9 cellular contexts compared by ENCODE assay signal in genomic region chr6:37172991-37173572, GRCh38. TPM values are rescaled to one million over a fixed set of nuclear protein-coding genes. Genes with fewer than 3 reads are reported as not detected.
DNase-seq lines count a peak whose midpoint lies in the region; ATAC-seq, FAIRE-seq and TF ChIP-seq lines count a peak whose summit lies in the region.
"Had no signal": no experiment of that assay in that cellular context is flagged by ENCODE, and none has a peak within 500 bp of the region (broad histone marks: within the 10 kb centered on the region; RNA-seq: fewer than 3 reads in every experiment).

No MANE protein-coding gene starts in this region.

- FAIRE-seq in GM19239 (lab: Jason Lieb, UNC) = no peak

- no peak for ATAC-seq in GM23338
- no peak for ATAC-seq in activated B cell treated with CpG ODN at 0.5 μM for 24 hours (ENCODE audit: low read depth)
- no peak for ATAC-seq in stimulated activated effector memory CD8-positive, alpha-beta T cell treated with anti-CD3 and anti-CD28 coated beads, Interleukin-12 subunit alpha, Interleukin-12 subunit beta, amount 100 ng/mL, for 72 hours
- ATAC-seq in GM21529 (IDR thresholded peaks at IDR 0.05; ENCODE audit: unreplicated experiment) = no peak

- intact Hi-C loops in activated B cell treated with CpG ODN at 0.5 μM for 24 hours (cut with micrococcal nuclease) = loop anchor here (1.0 kb wide), 5 partner anchors 37 to 288 kb away; partner anchors contain the start of gene C6orf89

- peak overlapping the region; percentile 73 for H3K4me2 ChIP-seq in GM23338
- peak overlapping the region; percentile 84 for H3K4me2 ChIP-seq in hepatocyte

- H3K4me1 Mint-ChIP-seq in GM23338 = peaks cover 45% of the 10 kb centered on the region
- H3K4me1 Mint-ChIP-seq in activated B cell treated with CpG ODN at 0.5 μM for 24 hours = peaks cover 78% of the 10 kb centered on the region
- peaks cover 68% of the 10 kb centered on the region for H3K4me1 Mint-ChIP-seq in stimulated activated effector memory CD8-positive, alpha-beta T cell treated with anti-CD3 and anti-CD28 coated beads, Interleukin-12 subunit alpha, Interleukin-12 subunit beta, amount 100 ng/mL, for 72 hours

- POLR2A ChIA-PET in activated B cell treated with CpG ODN at 0.5 μM for 24 hours (lab: Charles Lee) = interaction anchor here (0.7 to 13.8 kb wide), 12 partner anchors 9 to 298 kb away, joined by 3 to 956 read pairs (median 20); partner anchors contain the start of gene PPIL1

- peak overlapping the region; percentile 64 for H3K4me3 ChIP-seq in GM23338
- H3K4me3 ChIP-seq in hepatocyte = no peak overlapping the region

- H3K4me1 ChIP-seq in GM23338 (ENCODE audit: insufficient read depth) = peaks cover 17% of the 10 kb centered on the region
- peaks cover 10% of the 10 kb centered on the region for H3K4me1 ChIP-seq in hepatocyte (ENCODE audit: insufficient read depth)

- peak overlapping the region; percentile 53; the same call in 1 of the 2 replicates for H3K27ac ChIP-seq in GM23338 (ENCODE audit: low read depth)
- H3K27ac ChIP-seq in hepatocyte = peak overlapping the region; percentile 10

- H2AFZ ChIP-seq in GM23338 (no peak overlapping the region), hepatocyte (no peak overlapping the region)

- H3K4me3 Mint-ChIP-seq in GM23338 = peak overlapping the region; percentile 20; the same call in 1 of the 3 replicates
- peak overlapping the region; percentile 92 for H3K4me3 Mint-ChIP-seq in activated B cell treated with CpG ODN at 0.5 μM for 24 hours
- peak overlapping the region; percentile 96 for H3K4me3 Mint-ChIP-seq in stimulated activated effector memory CD8-positive, alpha-beta T cell treated with anti-CD3 and anti-CD28 coated beads, Interleukin-12 subunit alpha, Interleukin-12 subunit beta, amount 100 ng/mL, for 72 hours

- CTCF ChIA-PET in activated B cell treated with CpG ODN at 0.5 μM for 24 hours (lab: Charles Lee) = interaction anchor here (0.6 to 10.9 kb wide), 12 partner anchors 16 to 288 kb away, joined by 3 to 289 read pairs (median 6); no protein-coding TSS in a partner anchor

- H3K9me2 ChIP-seq in GM23338 (ENCODE audit: insufficient read depth) (no peaks in the 10 kb centered on the region), hepatocyte (replicated peaks; ENCODE audit: insufficient read depth) (no peaks in the 10 kb centered on the region)

- TF ChIP-seq CTCF in GM23338 (conservative IDR thresholded peaks at IDR 0.05; ENCODE audit: low read depth in 2 of 2) = no peak
- no peak for TF ChIP-seq CTCF in activated B cell treated with CpG ODN at 0.5 μM for 24 hours (IDR thresholded peaks at IDR 0.05)
- TF ChIP-seq CTCF in hepatocyte (IDR thresholded peaks at IDR 0.05; ENCODE audit: poor library complexity) = no peak

- H3K79me2 ChIP-seq in GM23338 (replicated peaks; ENCODE audit: insufficient read depth) (peaks cover 42% of the 10 kb centered on the region), hepatocyte (peaks cover 29% of the 10 kb centered on the region)

- peaks cover 2% of the 10 kb centered on the region; the same call in 2 of the 3 replicates for H3K9me3 Mint-ChIP-seq in GM23338
- H3K9me3 Mint-ChIP-seq in activated B cell treated with CpG ODN at 0.5 μM for 24 hours = no peaks in the 10 kb centered on the region
- H3K9me3 Mint-ChIP-seq in stimulated activated effector memory CD8-positive, alpha-beta T cell treated with anti-CD3 and anti-CD28 coated beads, Interleukin-12 subunit alpha, Interleukin-12 subunit beta, amount 100 ng/mL, for 72 hours = no peaks in the 10 kb centered on the region

- H3K9me3 ChIP-seq in hepatocyte (ENCODE audit: low read depth) = no peaks in the 10 kb centered on the region

- WGBS in hepatocyte (ENCODE audit: low lambda C conversion rate, missing lambda C conversion rate) = 96% methylated on average over 7 of the region's 7 CpGs

- peaks cover 30% of the 10 kb centered on the region for H3K36me3 ChIP-seq in GM23338 (ENCODE audit: insufficient read depth)
- H3K36me3 ChIP-seq in hepatocyte (replicated peaks; ENCODE audit: insufficient read depth, low read depth) = peaks cover 4% of the 10 kb centered on the region

- H4K20me1 ChIP-seq in GM23338 (replicated peaks; ENCODE audit: insufficient read depth) (peaks cover 30% of the 10 kb centered on the region), hepatocyte (ENCODE audit: insufficient read depth, poor library complexity, severe bottlenecking) (peaks cover 26% of the 10 kb centered on the region)

- peaks cover 15% of the 10 kb centered on the region for H3K27me3 Mint-ChIP-seq in GM23338 (ENCODE audit: insufficient read depth, low read depth, poor library complexity)
- no peaks in the 10 kb centered on the region for H3K27me3 Mint-ChIP-seq in activated B cell treated with CpG ODN at 0.5 μM for 24 hours

- H3K36me3 Mint-ChIP-seq in GM23338 (ENCODE audit: low read depth) (peaks cover 49% of the 10 kb centered on the region), activated B cell treated with CpG ODN at 0.5 μM for 24 hours (ENCODE audit: low read depth) (peaks cover 63% of the 10 kb centered on the region)
- H3K36me3 Mint-ChIP-seq in stimulated activated effector memory CD8-positive, alpha-beta T cell treated with anti-CD3 and anti-CD28 coated beads, Interleukin-12 subunit alpha, Interleukin-12 subunit beta, amount 100 ng/mL, for 72 hours = peaks cover 90% of the 10 kb centered on the region

- DNase-seq in GM23338 (ENCODE audit: low spot score) (no peak), activated B cell treated with CpG ODN at 0.5 μM for 24 hours (no peak), hepatocyte (ENCODE audit: low spot score) (no peak), NCI-H2107 (lab: John Stamatoyannopoulos, UW) (no peak), GM19239 (ENCODE audit: insufficient read length, low spot score) (no peak), NCI-H1417 treated with DMSO at 0.1 percent for 48 hours (lab: John Stamatoyannopoulos, UW) (no peak)
- no peak for DNase-seq in stimulated activated effector memory CD8-positive, alpha-beta T cell treated with anti-CD3 and anti-CD28 coated beads, Interleukin-12 subunit alpha, Interleukin-12 subunit beta, amount 100 ng/mL, for 72 hours (ENCODE audit: low spot score in 2 of 2)
- DNase-seq: NCI-H526 treated with DMSO at 0.1 percent for 48 hours had no signal

- H3F3A ChIP-seq in GM23338 (replicated peaks; ENCODE audit: low read depth) = peaks cover 37% of the 10 kb centered on the region

- no peak overlapping the region for H3K27ac Mint-ChIP-seq in GM23338
- H3K27ac Mint-ChIP-seq in activated B cell treated with CpG ODN at 0.5 μM for 24 hours = peak overlapping the region; percentile 84
- peak overlapping the region; percentile 98 for H3K27ac Mint-ChIP-seq in stimulated activated effector memory CD8-positive, alpha-beta T cell treated with anti-CD3 and anti-CD28 coated beads, Interleukin-12 subunit alpha, Interleukin-12 subunit beta, amount 100 ng/mL, for 72 hours

- H3K27me3 ChIP-seq in GM23338 (ENCODE audit: insufficient read depth) (no peaks in the 10 kb centered on the region), hepatocyte (no peaks in the 10 kb centered on the region)

TF ChIP-seq in GM23338, 12 proteins besides CTCF, POLR2A, EP300 and RAD21 (continues in another document):
- TF ChIP-seq ZNF331 (CRISPR knock-in tag; IDR thresholded peaks at IDR 0.05; ENCODE audit: low read depth) (no peak), JUNB (IDR thresholded peaks at IDR 0.05; ENCODE audit: unreplicated experiment) (no peak), POLR2AphosphoS5 (IDR thresholded peaks at IDR 0.05; ENCODE audit: low read depth) (no peak), CREB1 (CRISPR knock-in tag; IDR thresholded peaks at IDR 0.05; ENCODE audit: low read depth) (no peak), ETS1 (IDR thresholded peaks at IDR 0.05) (no peak)

RNA-seq across cellular contexts. Expression of gene PIM1, which starts 3.1 kb away (rescaled TPM):
- total RNA-seq in GM23338 (2014; rRNA removed; shearing (Covaris generic)) = 64.0 and 74.2 TPM in 2 replicates
- polyA plus RNA-seq in GM23338 (2016; fragmentation: Nextera tagmentation; extraction: Ambion mirVana) (43.7 and 46.0 TPM in 2 replicates), hepatocyte (96.6 and 99.1 TPM in 2 replicates)
- total RNA-seq in activated B cell treated with CpG ODN at 0.5 μM for 24 hours (272 and 283 TPM in 2 replicates), hepatocyte (71.3 and 81.0 TPM in 2 replicates)

Comparison
In these comparisons a context has a peak if more than half of its experiments do, and no peak if none do; other contexts are left out.
1. H3K4me3 Mint-ChIP-seq: peak in every context shown above with its lines; median percentile 96 in stimulated activated effector memory CD8-positive, alpha-beta T cell treated with anti-CD3 and anti-CD28 coated beads, Interleukin-12 subunit alpha, Interleukin-12 subunit beta, amount 100 ng/mL, for 72 hours; 92 in activated B cell treated with CpG ODN at 0.5 μM for 24 hours; 20 in GM23338.